ENCODE assay signal across 8 cellular contexts in the genomic region with DNA sequence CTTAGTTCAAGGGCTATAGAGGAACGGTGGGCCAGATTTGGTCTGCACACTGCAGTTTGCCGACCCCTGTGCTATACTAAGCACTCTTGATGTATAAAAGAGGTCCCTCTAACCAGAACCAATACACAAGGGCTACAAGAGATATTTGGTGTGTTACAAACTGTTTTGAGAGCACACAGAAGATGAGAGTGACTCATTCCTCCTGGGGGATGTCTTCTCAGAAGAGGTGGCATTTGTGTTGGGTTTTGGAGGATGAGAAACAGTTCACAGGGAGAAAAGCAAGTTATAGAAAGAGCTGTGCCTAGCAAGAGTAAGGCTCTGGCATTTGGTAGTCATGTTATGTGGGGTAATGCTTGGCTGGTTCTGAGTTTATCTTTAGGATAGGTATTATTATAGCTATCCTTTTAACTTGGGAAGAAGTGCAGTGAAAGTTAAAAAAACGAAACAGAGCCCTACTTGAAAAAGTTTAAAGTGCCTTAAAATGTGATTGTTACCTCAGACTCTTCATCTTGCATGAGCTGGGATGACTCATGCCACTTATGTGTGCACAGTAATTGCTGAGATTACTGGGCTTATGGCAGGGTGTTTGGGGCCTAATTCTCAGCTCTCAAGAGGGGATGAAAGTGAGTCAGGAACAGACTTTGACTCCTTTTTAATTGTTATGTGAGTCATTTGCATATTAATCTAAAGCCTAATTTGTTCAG.
A peak's percentile ranks its signal among the peaks of the same experiment; 100 is the strongest.
DNase-seq lines count a peak whose midpoint lies in the region; ATAC-seq and TF ChIP-seq lines count a peak whose summit lies in the region.

No MANE protein-coding gene starts in this region.

- POLR2A ChIA-PET in CD4-positive, alpha-beta T cell (lab: Charles Lee): interaction anchor here (0.7 kb wide), 1 partner anchor 24 kb away, joined by 4 read pairs; no protein-coding TSS in a partner anchor

- peaks cover 19% of the 10 kb centered on the region for H3K4me1 Mint-ChIP-seq in CD4-positive, alpha-beta T cell (ENCODE audit: low read depth)
- H3K4me1 Mint-ChIP-seq in T-helper 2 cell treated with Interferon-gamma antibody and Interleukin-4, amounts not matched to agents 5 μg/mL and 100 μg/mL, for 36 hours (ENCODE audit: low read depth): peaks cover 10% of the 10 kb centered on the region

- no peak for TF ChIP-seq CTCF in CD4-positive, alpha-beta T cell (IDR thresholded peaks at IDR 0.05)

- no peaks in the 10 kb centered on the region for H3K9me3 ChIP-seq in CD4-positive, alpha-beta T cell (ENCODE audit: control insufficient read depth, low read length)
- H3K9me3 ChIP-seq in HAP-1: no peaks in the 10 kb centered on the region

- no peak for ATAC-seq in CD4-positive, alpha-beta T cell (ENCODE audit: poor library complexity)
- ATAC-seq in HG03460 (IDR thresholded peaks at IDR 0.05; ENCODE audit: unreplicated experiment): no peak
- ATAC-seq in GM18502 (IDR thresholded peaks at IDR 0.05; ENCODE audit: poor library complexity, unreplicated experiment): no peak

- no peaks in the 10 kb centered on the region for H3K27me3 Mint-ChIP-seq in CD4-positive, alpha-beta T cell
- peaks cover 16% of the 10 kb centered on the region for H3K27me3 Mint-ChIP-seq in T-helper 2 cell treated with Interferon-gamma antibody and Interleukin-4, amounts not matched to agents 5 μg/mL and 100 μg/mL, for 36 hours (ENCODE audit: low read depth)

- no peak overlapping the region for H3K4me3 ChIP-seq in HAP-1

- peaks cover 17% of the 10 kb centered on the region for H3K4me1 ChIP-seq in HAP-1

- CTCF ChIA-PET in CD4-positive, alpha-beta T cell (lab: Charles Lee): no interaction called here

- H3K9me3 Mint-ChIP-seq in CD4-positive, alpha-beta T cell: no peaks in the 10 kb centered on the region
- no peaks in the 10 kb centered on the region for H3K9me3 Mint-ChIP-seq in T-helper 2 cell treated with Interferon-gamma antibody and Interleukin-4, amounts not matched to agents 5 μg/mL and 100 μg/mL, for 36 hours

- H3K27me3 ChIP-seq in CD4-positive, alpha-beta T cell (ENCODE audit: control insufficient read depth, insufficient read depth, low read length): no peaks in the 10 kb centered on the region
- no peaks in the 10 kb centered on the region for H3K27me3 ChIP-seq in HAP-1 (ENCODE audit: low read depth)

- DNase-seq in CD4-positive, alpha-beta T cell: no peak
- peak; percentile 55 to 64 for DNase-seq in HAP-1 (ENCODE audit: low spot score in 2 of 2)
- peak; percentile 18 for DNase-seq in T-helper 2 cell treated with Interferon-gamma antibody and Interleukin-4, amounts not matched to agents 5 μg/mL and 100 μg/mL, for 36 hours (ENCODE audit: low spot score)
- peak; percentile 28 for DNase-seq in kidney glomerular epithelial cell (lab: John Stamatoyannopoulos, UW)
- no peak for DNase-seq in NCI-H1930 (lab: John Stamatoyannopoulos, UW)
- no peak for DNase-seq in NCI-H2196 treated with DMSO at 0.1 percent for 48 hours (lab: John Stamatoyannopoulos, UW; ENCODE audit: unreplicated experiment)

- in situ Hi-C loops in HAP-1 (cut with MboI; ENCODE audit: low sequenced_read_pairs): no loop called here

- no peak overlapping the region for H3K27ac ChIP-seq in CD4-positive, alpha-beta T cell (ENCODE audit: low read depth, low read length)

- no peak overlapping the region for H3K4me3 Mint-ChIP-seq in CD4-positive, alpha-beta T cell
- H3K4me3 Mint-ChIP-seq in T-helper 2 cell treated with Interferon-gamma antibody and Interleukin-4, amounts not matched to agents 5 μg/mL and 100 μg/mL, for 36 hours: peak overlapping the region; percentile 36

- no peaks in the 10 kb centered on the region for H3K36me3 Mint-ChIP-seq in CD4-positive, alpha-beta T cell (ENCODE audit: low read depth)
- H3K36me3 Mint-ChIP-seq in T-helper 2 cell treated with Interferon-gamma antibody and Interleukin-4, amounts not matched to agents 5 μg/mL and 100 μg/mL, for 36 hours (ENCODE audit: low read depth): no peaks in the 10 kb centered on the region

- H3K36me3 ChIP-seq in HAP-1 (replicated peaks): no peaks in the 10 kb centered on the region

- H3K27ac Mint-ChIP-seq in CD4-positive, alpha-beta T cell: peak overlapping the region; percentile 50
- peak overlapping the region; percentile 43 for H3K27ac Mint-ChIP-seq in T-helper 2 cell treated with Interferon-gamma antibody and Interleukin-4, amounts not matched to agents 5 μg/mL and 100 μg/mL, for 36 hours

- intact Hi-C loops in CD4-positive, alpha-beta T cell (cut with DNase I, micrococcal nuclease): no loop called here

Comparison
In these comparisons a context has a peak if more than half of its experiments do, and no peak if none do; other contexts are left out.
1. DNase-seq: peak in HAP-1 (2 of 2), T-helper 2 cell treated with Interferon-gamma antibody and Interleukin-4, amounts not matched to agents 5 μg/mL and 100 μg/mL, for 36 hours (single experiment) and kidney glomerular epithelial cell (single experiment); none in CD4-positive, alpha-beta T cell (0 of 10), NCI-H1930 (0 of 2) and NCI-H2196 treated with DMSO at 0.1 percent for 48 hours (single experiment).